23 cellular contexts compared by ENCODE assay signal in genomic region chr10:107025676-107026075, GRCh38.
"Had no signal": no experiment of that assay in that cellular context is flagged by ENCODE, and none has a peak within 500 bp of the region (broad histone marks: within the 10 kb centered on the region; RNA-seq: fewer than 3 reads in every experiment).

No MANE protein-coding gene starts in this region.

- H3K4me3 ChIP-seq: coronary artery, gastroesophageal sphincter, heart left ventricle, hepatocyte, lung, ovary, right lobe of liver, transverse colon, upper lobe of right lung, uterus had no signal

- H3K36me3 ChIP-seq: gastroesophageal sphincter, heart left ventricle, ovary, right lobe of liver, transverse colon, upper lobe of right lung, uterus had no signal

- ATAC-seq: esophagus mucosa; foreskin keratinocyte; gastroesophageal sphincter; heart left ventricle; left lobe of liver; natural killer cell; right lobe of liver; stimulated activated naive B cell treated with anti-CD40 and anti-IgM and Interleukin-4, amounts not matched to agents 10 μg/mL and 1 μg/mL and 100 μg/mL, for 72 hours; upper lobe of right lung had no signal

- H3K4me2 ChIP-seq: hepatocyte had no signal

- H3K79me2 ChIP-seq: hepatocyte had no signal

- H3K9me3 ChIP-seq: gastroesophageal sphincter, heart left ventricle, ovary, right lobe of liver, transverse colon, upper lobe of right lung, uterus had no signal

- H3K4me1 ChIP-seq: foreskin keratinocyte, gastroesophageal sphincter, heart left ventricle, right lobe of liver, transverse colon, upper lobe of right lung, uterus had no signal

- FAIRE-seq: kidney, small intestine had no signal

- H3K27ac ChIP-seq: coronary artery, epithelial cell of prostate, foreskin keratinocyte, gastroesophageal sphincter, heart left ventricle, hepatocyte, ovary, right lobe of liver, transverse colon, upper lobe of right lung, uterus had no signal

- DNase-seq: dermis blood vessel endothelial cell; foreskin keratinocyte; heart left ventricle; kidney; natural killer cell; ovary; posterior cingulate gyrus; retina; right lobe of liver; small intestine; stimulated activated CD4-positive, alpha-beta T cell treated with anti-CD3 and anti-CD28 coated beads, Interleukin-15, amount 100 ng/mL, for 24 hours; stimulated activated CD4-positive, alpha-beta T cell treated with anti-CD3 and anti-CD28 coated beads, Interleukin-2, amount 100 ng/mL, for 48 hours; stimulated activated naive B cell treated with anti-CD40 and anti-IgM and Interleukin-4, amounts not matched to agents 10 μg/mL and 1 μg/mL and 100 μg/mL, for 72 hours; transverse colon; upper lobe of right lung; uterus had no signal

- H2AFZ ChIP-seq: hepatocyte had no signal

- H3K27me3 ChIP-seq: foreskin keratinocyte, gastroesophageal sphincter, heart left ventricle, hepatocyte, ovary, right lobe of liver, transverse colon, upper lobe of right lung, uterus had no signal
